Comparison of ENCODE assay signal across 1 cellular context in genomic region chr17:75152971-75153853, GRCh38.
TF ChIP-seq lines count a peak whose summit lies in the region.

No MANE protein-coding gene starts in this region.

TF ChIP-seq in HepG2, 621 proteins besides CTCF, POLR2A, EP300 and RAD21 (continued from another document and continues in another):
- TF ChIP-seq ARID4A (CRISPR knock-in tag; IDR thresholded peaks at IDR 0.05; ENCODE audit: borderline replicate concordance), result no peak; the same call in 1 of the 2 replicates
- TF ChIP-seq ZUFSP (CRISPR knock-in tag; IDR thresholded peaks at IDR 0.05; ENCODE audit: borderline replicate concordance), result no peak
- TF ChIP-seq ZNF329 (CRISPR knock-in tag; IDR thresholded peaks at IDR 0.05; ENCODE audit: low read depth), result 0 out of 2 replicates have a peak, but pooled peaks have one; percentile 16
- TF ChIP-seq MYC (CRISPR knock-in tag; IDR thresholded peaks at IDR 0.05; ENCODE audit: borderline replicate concordance), result peak; percentile 93; the same call in 1 of the 2 replicates
- TF ChIP-seq ZNF274 (CRISPR knock-in tag; IDR thresholded peaks at IDR 0.05), result no peak
- peak; percentile 25; the same call in 1 of the 2 replicates for TF ChIP-seq ZNF281 (CRISPR knock-in tag; IDR thresholded peaks at IDR 0.05; ENCODE audit: borderline replicate concordance)
- TF ChIP-seq, protein P1, sequence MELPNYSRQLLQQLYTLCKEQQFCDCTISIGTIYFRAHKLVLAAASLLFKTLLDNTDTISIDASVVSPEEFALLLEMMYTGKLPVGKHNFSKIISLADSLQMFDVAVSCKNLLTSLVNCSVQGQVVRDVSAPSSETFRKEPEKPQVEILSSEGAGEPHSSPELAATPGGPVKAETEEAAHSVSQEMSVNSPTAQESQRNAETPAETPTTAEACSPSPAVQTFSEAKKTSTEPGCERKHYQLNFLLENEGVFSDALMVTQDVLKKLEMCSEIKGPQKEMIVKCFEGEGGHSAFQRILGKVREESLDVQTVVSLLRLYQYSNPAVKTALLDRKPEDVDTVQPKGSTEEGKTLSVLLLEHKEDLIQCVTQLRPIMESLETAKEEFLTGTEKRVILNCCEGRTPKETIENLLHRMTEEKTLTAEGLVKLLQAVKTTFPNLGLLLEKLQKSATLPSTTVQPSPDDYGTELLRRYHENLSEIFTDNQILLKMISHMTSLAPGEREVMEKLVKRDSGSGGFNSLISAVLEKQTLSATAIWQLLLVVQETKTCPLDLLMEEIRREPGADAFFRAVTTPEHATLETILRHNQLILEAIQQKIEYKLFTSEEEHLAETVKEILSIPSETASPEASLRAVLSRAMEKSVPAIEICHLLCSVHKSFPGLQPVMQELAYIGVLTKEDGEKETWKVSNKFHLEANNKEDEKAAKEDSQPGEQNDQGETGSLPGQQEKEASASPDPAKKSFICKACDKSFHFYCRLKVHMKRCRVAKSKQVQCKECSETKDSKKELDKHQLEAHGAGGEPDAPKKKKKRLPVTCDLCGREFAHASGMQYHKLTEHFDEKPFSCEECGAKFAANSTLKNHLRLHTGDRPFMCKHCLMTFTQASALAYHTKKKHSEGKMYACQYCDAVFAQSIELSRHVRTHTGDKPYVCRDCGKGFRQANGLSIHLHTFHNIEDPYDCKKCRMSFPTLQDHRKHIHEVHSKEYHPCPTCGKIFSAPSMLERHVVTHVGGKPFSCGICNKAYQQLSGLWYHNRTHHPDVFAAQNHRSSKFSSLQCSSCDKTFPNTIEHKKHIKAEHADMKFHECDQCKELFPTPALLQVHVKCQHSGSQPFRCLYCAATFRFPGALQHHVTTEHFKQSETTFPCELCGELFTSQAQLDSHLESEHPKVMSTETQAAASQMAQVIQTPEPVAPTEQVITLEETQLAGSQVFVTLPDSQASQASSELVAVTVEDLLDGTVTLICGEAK (IDR thresholded peaks at IDR 0.05), result no peak
- TF ChIP-seq, protein P1 (CRISPR knock-in tag; IDR thresholded peaks at IDR 0.05), result no peak
- TF ChIP-seq, protein P2, sequence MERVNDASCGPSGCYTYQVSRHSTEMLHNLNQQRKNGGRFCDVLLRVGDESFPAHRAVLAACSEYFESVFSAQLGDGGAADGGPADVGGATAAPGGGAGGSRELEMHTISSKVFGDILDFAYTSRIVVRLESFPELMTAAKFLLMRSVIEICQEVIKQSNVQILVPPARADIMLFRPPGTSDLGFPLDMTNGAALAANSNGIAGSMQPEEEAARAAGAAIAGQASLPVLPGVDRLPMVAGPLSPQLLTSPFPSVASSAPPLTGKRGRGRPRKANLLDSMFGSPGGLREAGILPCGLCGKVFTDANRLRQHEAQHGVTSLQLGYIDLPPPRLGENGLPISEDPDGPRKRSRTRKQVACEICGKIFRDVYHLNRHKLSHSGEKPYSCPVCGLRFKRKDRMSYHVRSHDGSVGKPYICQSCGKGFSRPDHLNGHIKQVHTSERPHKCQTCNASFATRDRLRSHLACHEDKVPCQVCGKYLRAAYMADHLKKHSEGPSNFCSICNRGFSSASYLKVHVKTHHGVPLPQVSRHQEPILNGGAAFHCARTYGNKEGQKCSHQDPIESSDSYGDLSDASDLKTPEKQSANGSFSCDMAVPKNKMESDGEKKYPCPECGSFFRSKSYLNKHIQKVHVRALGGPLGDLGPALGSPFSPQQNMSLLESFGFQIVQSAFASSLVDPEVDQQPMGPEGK (CRISPR knock-in tag; IDR thresholded peaks at IDR 0.05), result peak; percentile 32; the same call in 1 of the 2 replicates
- TF ChIP-seq SMAD3 (CRISPR knock-in tag; IDR thresholded peaks at IDR 0.05), result peak; percentile 20; the same call in 1 of the 2 replicates
- 0 out of 2 replicates have a peak, but pooled peaks have one; percentile 1 for TF ChIP-seq KMT2A (CRISPR knock-in tag; IDR thresholded peaks at IDR 0.05)
- TF ChIP-seq PHF5A (CRISPR knock-in tag; IDR thresholded peaks at IDR 0.05; ENCODE audit: low read depth, unreplicated experiment), result no peak
- TF ChIP-seq, protein P3, sequence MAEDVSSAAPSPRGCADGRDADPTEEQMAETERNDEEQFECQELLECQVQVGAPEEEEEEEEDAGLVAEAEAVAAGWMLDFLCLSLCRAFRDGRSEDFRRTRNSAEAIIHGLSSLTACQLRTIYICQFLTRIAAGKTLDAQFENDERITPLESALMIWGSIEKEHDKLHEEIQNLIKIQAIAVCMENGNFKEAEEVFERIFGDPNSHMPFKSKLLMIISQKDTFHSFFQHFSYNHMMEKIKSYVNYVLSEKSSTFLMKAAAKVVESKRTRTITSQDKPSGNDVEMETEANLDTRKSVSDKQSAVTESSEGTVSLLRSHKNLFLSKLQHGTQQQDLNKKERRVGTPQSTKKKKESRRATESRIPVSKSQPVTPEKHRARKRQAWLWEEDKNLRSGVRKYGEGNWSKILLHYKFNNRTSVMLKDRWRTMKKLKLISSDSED (CRISPR knock-in tag; IDR thresholded peaks at IDR 0.05), result no peak
- TF ChIP-seq POLR2G (IDR thresholded peaks at IDR 0.05; ENCODE audit: low read depth, low read length), result peak; percentile 40; the same call in 1 of the 2 replicates
- TF ChIP-seq FLYWCH1 (CRISPR knock-in tag; IDR thresholded peaks at IDR 0.05), result no peak
- 0 out of 2 replicates have a peak, but pooled peaks have one; percentile 32 for TF ChIP-seq KDM5A (IDR thresholded peaks at IDR 0.05; ENCODE audit: borderline replicate concordance, low read length)
- no peak for TF ChIP-seq GLI4 (CRISPR knock-in tag; IDR thresholded peaks at IDR 0.05; ENCODE audit: borderline replicate concordance)
- TF ChIP-seq ZNF674 (CRISPR knock-in tag; IDR thresholded peaks at IDR 0.05; ENCODE audit: low read depth), result no peak
- TF ChIP-seq ZMAT5 (CRISPR knock-in tag; IDR thresholded peaks at IDR 0.05; ENCODE audit: borderline replicate concordance, low read depth), result no peak
- no peak for TF ChIP-seq ZNF883 (CRISPR knock-in tag; IDR thresholded peaks at IDR 0.05; ENCODE audit: not compliant biosample characterization)
- 0 out of 2 replicates have a peak, but pooled peaks have one; percentile 15 for TF ChIP-seq ZNF766 (CRISPR knock-in tag; IDR thresholded peaks at IDR 0.05; ENCODE audit: borderline replicate concordance)
- 0 out of 2 replicates have a peak, but pooled peaks have one; percentile 45 for TF ChIP-seq POGK (CRISPR knock-in tag; conservative IDR thresholded peaks at IDR 0.05)
- no peak for TF ChIP-seq ZFP36L2 (CRISPR knock-in tag; IDR thresholded peaks at IDR 0.05)
- TF ChIP-seq ZNF350 (CRISPR knock-in tag; IDR thresholded peaks at IDR 0.05; ENCODE audit: borderline replicate concordance, low read depth), result 0 out of 2 replicates have a peak, but pooled peaks have one; percentile 36
- TF ChIP-seq MTA1 (CRISPR knock-in tag; IDR thresholded peaks at IDR 0.05; ENCODE audit: borderline replicate concordance), result 0 out of 2 replicates have a peak, but pooled peaks have one; percentile 25
- 0 out of 2 replicates have a peak, but pooled peaks have one; percentile 35 for TF ChIP-seq ZC3H13 (CRISPR knock-in tag; IDR thresholded peaks at IDR 0.05)
- TF ChIP-seq SPEN (CRISPR knock-in tag; IDR thresholded peaks at IDR 0.05; ENCODE audit: low read depth), result 0 out of 2 replicates have a peak, but pooled peaks have one; percentile 20
- TF ChIP-seq NR2C2 (CRISPR knock-in tag; IDR thresholded peaks at IDR 0.05; ENCODE audit: borderline replicate concordance), result 0 out of 2 replicates have a peak, but pooled peaks have one; percentile 4
